Comparison of ENCODE assay signal across 38 cellular contexts in the genomic region with DNA sequence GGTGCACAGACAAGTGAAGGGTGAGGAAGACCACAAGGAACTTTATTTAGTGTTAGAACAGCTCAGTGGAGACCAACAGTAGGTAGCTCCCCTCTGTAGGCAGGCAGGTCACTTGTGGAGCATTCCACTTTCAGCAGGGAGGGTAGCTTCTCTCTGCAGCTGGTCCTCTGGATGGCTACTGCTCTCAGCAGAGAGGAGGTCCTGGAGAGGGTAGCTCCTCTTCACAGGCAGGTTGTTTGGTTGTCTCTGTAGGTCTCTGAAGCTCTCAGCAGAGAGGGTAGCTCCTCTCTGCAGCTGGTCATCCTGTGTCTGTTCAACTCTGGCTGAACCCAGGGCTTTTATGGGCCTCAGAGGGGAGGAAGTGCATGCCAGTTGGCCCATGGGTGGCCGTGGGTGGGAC. TPM values are rescaled to one million over a fixed set of nuclear protein-coding genes. Genes with fewer than 3 reads are reported as not detected.
"Had no signal": no experiment of that assay in that cellular context is flagged by ENCODE, and none has a peak within 500 bp of the region (broad histone marks: within the 10 kb centered on the region; RNA-seq: fewer than 3 reads in every experiment).

No MANE protein-coding gene starts in this region.

- H3K4me3 ChIP-seq: MG63 had no signal

- DNase-seq: Karpas-422, Kasumi-1, MG63, MM.1S, MV-4-11, NCI-H1048, NCI-H1092, NCI-H1092 treated with DMSO at 0.1 percent for 48 hours, NCI-H1105, NCI-H1105 treated with DMSO at 0.1 percent for 48 hours, NCI-H1417, NCI-H1417 treated with DMSO at 0.1 percent for 48 hours, NCI-H1436, NCI-H1436 treated with DMSO at 0.1 percent for 48 hours, NCI-H146, NCI-H1694, NCI-H1694 treated with DMSO at 0.1 percent for 48 hours, NCI-H187, NCI-H187 treated with DMSO at 0.1 percent for 48 hours, NCI-H1930, NCI-H2029, NCI-H2029 treated with DMSO at 0.1 percent for 48 hours, NCI-H2081, NCI-H2081 treated with DMSO at 0.1 percent for 48 hours, NCI-H2107, NCI-H2171, NCI-H2171 treated with DMSO at 0.1 percent for 48 hours, NCI-H2227 treated with DMSO at 0.1 percent for 48 hours, NCI-H226, NCI-H345, NCI-H446, NCI-H446 treated with DMSO at 0.1 percent for 48 hours, NCI-H510A, NCI-H510A treated with DMSO at 0.1 percent for 48 hours had no signal

- H3K9me3 ChIP-seq: MG63 had no signal

- H3K36me3 ChIP-seq: MG63 had no signal

- H3K27me3 ChIP-seq: MG63 had no signal

RNA-seq across cellular contexts. Expression of a gene that starts 6.5 kb away (rescaled TPM):
- total RNA-seq: LHCN-M2, M059J, MCF 10A, NCI-H460 had no signal

RNA-seq across cellular contexts. Expression of a gene that starts 32.1 kb away (rescaled TPM):
- total RNA-seq: LHCN-M2, M059J, MCF 10A, NCI-H460 had no signal

RNA-seq across cellular contexts. Expression of a gene that starts 53.1 kb away (rescaled TPM):
- total RNA-seq: LHCN-M2, M059J, MCF 10A, NCI-H460 had no signal
